ENCODE assay signal across 19 cellular contexts in the genomic region with DNA sequence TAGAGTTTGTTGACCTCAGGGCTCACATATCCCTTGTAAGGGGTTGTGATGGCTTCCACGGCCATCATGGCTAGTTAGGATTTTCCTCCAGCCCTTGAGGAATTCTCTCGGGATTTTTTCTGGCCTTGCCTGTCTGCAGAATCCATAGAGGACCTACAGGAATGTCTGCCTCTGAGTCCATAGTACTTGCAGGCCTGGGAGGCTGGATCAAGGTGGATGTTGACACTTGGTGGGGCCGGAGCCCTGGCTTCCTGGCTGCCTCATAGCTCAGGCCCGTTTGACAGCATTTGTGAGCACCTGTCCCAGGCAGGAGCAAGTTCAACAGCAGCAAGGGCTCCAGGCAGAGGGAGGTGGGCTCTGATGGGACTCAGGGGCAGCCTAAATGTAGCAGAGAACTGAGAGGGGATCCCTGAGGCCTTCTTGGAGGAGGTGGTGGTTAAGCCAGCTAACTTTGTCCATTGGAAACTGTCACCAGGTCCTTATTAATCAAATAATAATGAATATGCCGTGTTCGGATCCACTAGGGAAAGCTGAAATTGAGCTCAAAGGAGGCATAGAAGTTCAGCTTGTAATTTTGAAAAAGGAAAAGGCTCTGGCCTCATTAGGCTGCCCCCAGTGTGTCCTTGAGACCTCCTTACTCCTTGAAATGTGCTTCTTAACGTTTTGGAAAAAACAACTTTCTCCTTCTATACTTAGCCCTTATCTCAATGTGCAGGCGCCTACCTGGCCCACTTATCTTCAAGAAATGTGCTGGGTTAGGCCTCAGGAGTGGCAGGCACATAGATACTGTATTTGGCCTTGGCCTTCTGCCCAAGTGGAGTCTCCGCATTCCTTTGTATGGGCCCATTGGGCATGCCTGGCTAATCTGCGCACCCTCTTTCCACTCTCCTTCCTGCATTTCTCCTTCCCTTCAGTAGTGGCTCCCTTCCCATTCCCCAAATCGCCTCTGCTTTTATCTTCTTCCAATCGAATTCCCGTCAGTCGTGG.
DNase-seq lines count a peak whose midpoint lies in the region; ATAC-seq and TF ChIP-seq lines count a peak whose summit lies in the region.
"Had no signal": no experiment of that assay in that cellular context is flagged by ENCODE, and none has a peak within 500 bp of the region (broad histone marks: within the 10 kb centered on the region; RNA-seq: fewer than 3 reads in every experiment).

No MANE protein-coding gene starts in this region.

- H3K23ac ChIP-seq in neuronal stem cell (ENCODE audit: low read depth, low read length, poor library complexity), result no peak overlapping the region

- no peaks in the 10 kb centered on the region for H3K9me3 Mint-ChIP-seq in CD4-positive, CD25-positive, alpha-beta regulatory T cell

- H3K36me3 ChIP-seq in CD4-positive, CD25-positive, alpha-beta regulatory T cell (ENCODE audit: control insufficient read depth, insufficient read depth, low read length), result peaks cover 2% of the 10 kb centered on the region
- H3K36me3 ChIP-seq in neuronal stem cell (replicated peaks in 1 of 2; ENCODE audit: control insufficient read depth in 2 of 2, insufficient read depth in 2 of 2, low read length in 2 of 2), result no peaks in the 10 kb centered on the region
- H3K36me3 ChIP-seq: vagina, WERI-Rb-1 had no signal

- no peaks in the 10 kb centered on the region for H3K27me3 Mint-ChIP-seq in CD4-positive, CD25-positive, alpha-beta regulatory T cell

- H3K4me1 ChIP-seq in CD4-positive, CD25-positive, alpha-beta regulatory T cell (ENCODE audit: control insufficient read depth, insufficient read depth, low read length, poor library complexity, severe bottlenecking), result no peaks in the 10 kb centered on the region
- H3K4me1 ChIP-seq in neuronal stem cell (ENCODE audit: control insufficient read depth in 2 of 2, insufficient read depth in 1 of 2, low read depth in 1 of 2, low read length in 2 of 2), result peaks cover 8 to 15% of the 10 kb centered on the region in 2 donors
- H3K4me1 ChIP-seq: sigmoid colon, vagina had no signal

- H3K4me2 ChIP-seq in neuronal stem cell (ENCODE audit: insufficient read depth, low read length, poor library complexity, severe bottlenecking), result no peak overlapping the region
- H3K4me2 ChIP-seq: SK-N-SH had no signal

- no peak overlapping the region for H3K4me3 ChIP-seq in CD4-positive, CD25-positive, alpha-beta regulatory T cell (ENCODE audit: low read depth, low read length)
- no peak overlapping the region for H3K4me3 ChIP-seq in neuronal stem cell (ENCODE audit: low read length in 2 of 2)
- H3K4me3 ChIP-seq: sigmoid colon, vagina had no signal

- H3K79me1 ChIP-seq in neuronal stem cell (ENCODE audit: low read depth, low read length), result peaks cover 3% of the 10 kb centered on the region

- DNase-seq in CD4-positive, CD25-positive, alpha-beta regulatory T cell, result no peak
- DNase-seq in HT-29 (ENCODE audit: low spot score), result peak; percentile 26
- DNase-seq in erythroblast (lab: John Stamatoyannopoulos, UW), result peak; percentile 87 to 93
- DNase-seq in neuronal stem cell (ENCODE audit: low spot score), result no peak
- DNase-seq in HEK293T (ENCODE audit: extremely low spot score), result no peak
- no peak for DNase-seq in DMS153 treated with DMSO at 0.1 percent for 48 hours (lab: John Stamatoyannopoulos, UW; ENCODE audit: unreplicated experiment)
- no peak for DNase-seq in cortex of kidney (lab: John Stamatoyannopoulos, UW)
- DNase-seq: activated naive CD4-positive, alpha-beta T cell treated with Interleukin-2 at 50 U/mL for 16 hours; effector CD4-positive, alpha-beta T cell; H7; Karpas-422; NCI-H1694; NCI-H526; sigmoid colon; stimulated activated CD4-positive, alpha-beta T cell treated with anti-CD3 and anti-CD28 coated beads, Interleukin-4, amount 100 ng/mL, for 4 hours; WERI-Rb-1 had no signal

- no peaks in the 10 kb centered on the region for H3K36me3 Mint-ChIP-seq in CD4-positive, CD25-positive, alpha-beta regulatory T cell

- no peak overlapping the region for H2BK15ac ChIP-seq in neuronal stem cell (ENCODE audit: low read length)

- no peak overlapping the region for H2AFZ ChIP-seq in neuronal stem cell (ENCODE audit: low read length)

- no peak overlapping the region for H2AK5ac ChIP-seq in neuronal stem cell (ENCODE audit: low read depth, low read length)

- H2BK120ac ChIP-seq in neuronal stem cell (ENCODE audit: low read depth, low read length), result no peak overlapping the region

- no CpG with 5 or more reads among the region's 14 CpGs for WGBS in neuronal stem cell (ENCODE audit: extremely low coverage in 2 of 2, insufficient read length in 2 of 2, insufficient replicate concordance in 1 of 2), 2 donors

- H3K4me1 Mint-ChIP-seq in CD4-positive, CD25-positive, alpha-beta regulatory T cell, result peaks cover 5 to 64% (median 27%) of the 10 kb centered on the region in 4 donors

- no peak for TF ChIP-seq POLR2A in erythroblast (IDR thresholded peaks at IDR 0.05; ENCODE audit: low read length)

- H3K9me3 ChIP-seq in CD4-positive, CD25-positive, alpha-beta regulatory T cell (ENCODE audit: control insufficient read depth in 2 of 2, low read length in 2 of 2), result no peaks in the 10 kb centered on the region
- peaks cover 0 to 4% of the 10 kb centered on the region in 2 donors for H3K9me3 ChIP-seq in neuronal stem cell (replicated peaks in 1 of 2; ENCODE audit: control insufficient read depth in 2 of 2, insufficient read depth in 1 of 2, low read depth in 1 of 2, low read length in 2 of 2)
- H3K9me3 ChIP-seq: sigmoid colon, SK-N-SH, vagina had no signal

- no peak for ATAC-seq in CD4-positive, CD25-positive, alpha-beta regulatory T cell (ENCODE audit: low read depth in 2 of 2)
- no peak for ATAC-seq in GM19023 (IDR thresholded peaks at IDR 0.05; ENCODE audit: unreplicated experiment)

- H2BK5ac ChIP-seq in neuronal stem cell (ENCODE audit: low read length), result no peak overlapping the region

- H3K27ac ChIP-seq in CD4-positive, CD25-positive, alpha-beta regulatory T cell (ENCODE audit: insufficient read depth, low read length, poor library complexity, severe bottlenecking), result no peak overlapping the region
- H3K27ac ChIP-seq in neuronal stem cell (replicated peaks; ENCODE audit: low read length), result no peak overlapping the region
- H3K27ac ChIP-seq: sigmoid colon, vagina, WERI-Rb-1 had no signal

- H3K14ac ChIP-seq in neuronal stem cell (ENCODE audit: low read length), result no peak overlapping the region

- no peak overlapping the region for H3K9ac ChIP-seq in neuronal stem cell (ENCODE audit: low read depth, low read length, poor library complexity)
- H3K9ac ChIP-seq: SK-N-SH had no signal

- H2BK12ac ChIP-seq in neuronal stem cell (ENCODE audit: low read length), result no peak overlapping the region

- no peaks in the 10 kb centered on the region for H3K27me3 ChIP-seq in CD4-positive, CD25-positive, alpha-beta regulatory T cell (ENCODE audit: control insufficient read depth, insufficient read depth, low read length)
- peaks cover 0 to 2% (median 0%) of the 10 kb centered on the region in 3 experiments for H3K27me3 ChIP-seq in neuronal stem cell (ENCODE audit: control insufficient read depth in 3 of 3, insufficient read depth in 3 of 3, low read depth in 1 of 3, low read length in 3 of 3)
- H3K27me3 ChIP-seq: sigmoid colon, vagina had no signal

- H3K27ac Mint-ChIP-seq in CD4-positive, CD25-positive, alpha-beta regulatory T cell, result peak overlapping the region in 2 of 3 donors; percentile 13 to 82

- H4K8ac ChIP-seq in neuronal stem cell (ENCODE audit: low read depth, low read length), result no peak overlapping the region

- no peak overlapping the region for H3K4me3 Mint-ChIP-seq in CD4-positive, CD25-positive, alpha-beta regulatory T cell

- peak overlapping the region; percentile 39 for H3K18ac ChIP-seq in neuronal stem cell (ENCODE audit: low read length)

- POLR2A ChIA-PET in HEK293T (lab: Yijun Ruan, JAX), result no interaction called here

- CTCF ChIA-PET in HEK293T (lab: Yijun Ruan, JAX), result no interaction called here

- H3K4ac ChIP-seq in neuronal stem cell (ENCODE audit: low read length), result no peak overlapping the region

- no peak overlapping the region for H4K91ac ChIP-seq in neuronal stem cell (ENCODE audit: low read depth, low read length, poor library complexity)

TF ChIP-seq in HEK293T, 16 proteins besides CTCF, POLR2A, EP300 and RAD21:
- TF ChIP-seq SP1 (IDR thresholded peaks at IDR 0.05), result no peak
TF ChIP-seq in HEK293T: peak in this region for 0.

Comparison
In these comparisons a context has a peak if more than half of its experiments do, and no peak if none do; other contexts are left out.
1. DNase-seq: peak in HT-29 (single experiment) and erythroblast (2 of 2); none in CD4-positive, CD25-positive, alpha-beta regulatory T cell (0 of 3), neuronal stem cell (single experiment), HEK293T (single experiment), DMS153 treated with DMSO at 0.1 percent for 48 hours (single experiment) and cortex of kidney (single experiment).